9 cellular contexts compared by ENCODE assay signal in the genomic region with DNA sequence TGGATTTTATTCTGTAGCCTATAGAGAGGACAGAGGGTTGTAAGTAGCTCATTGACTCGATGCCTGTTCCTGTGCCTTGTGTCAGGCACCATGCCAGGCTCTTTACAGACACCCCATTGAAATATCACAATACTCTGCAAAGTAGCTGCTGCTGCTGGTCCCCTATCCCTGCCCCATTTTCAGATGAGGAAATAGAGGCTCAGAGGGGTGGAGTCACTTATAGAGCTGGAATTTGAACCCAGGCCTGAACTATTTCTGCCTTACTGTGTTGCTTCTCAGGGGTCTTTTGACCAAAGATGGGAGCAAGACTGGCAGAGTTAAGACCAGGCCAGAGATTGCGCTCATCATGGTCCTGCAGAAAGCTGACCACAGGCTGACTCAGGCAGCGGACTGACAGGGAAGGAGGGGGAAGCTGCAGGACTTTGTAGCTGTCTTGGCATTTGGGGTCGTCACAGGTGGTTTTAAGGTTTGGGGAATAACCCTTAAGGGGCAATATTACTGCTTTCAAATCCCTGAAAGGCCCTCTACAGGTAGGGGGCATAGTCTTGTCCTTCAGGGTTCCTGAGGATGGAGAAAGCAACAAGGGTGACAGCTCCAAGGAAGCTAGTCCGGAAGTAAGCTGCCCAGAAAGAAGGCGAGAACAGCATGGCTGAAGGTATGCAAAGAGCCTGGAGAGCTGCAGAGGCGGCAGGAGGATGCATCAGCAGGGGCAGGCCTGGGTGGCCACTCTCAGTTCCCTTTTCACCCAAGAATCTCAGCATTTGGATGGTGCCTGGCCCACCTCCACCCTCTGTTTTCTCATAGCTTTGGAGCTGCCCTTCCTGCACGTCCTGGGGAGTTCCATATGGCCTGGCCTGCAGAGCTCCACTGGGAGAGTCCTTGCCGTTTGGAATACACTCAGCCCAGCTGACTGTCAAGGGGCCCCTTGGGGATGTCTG. TPM values are rescaled to one million over a fixed set of nuclear protein-coding genes. Genes with fewer than 3 reads are reported as not detected.
DNase-seq lines count a peak whose midpoint lies in the region; ATAC-seq, FAIRE-seq and TF ChIP-seq lines count a peak whose summit lies in the region.
"Had no signal": no experiment of that assay in that cellular context is flagged by ENCODE, and none has a peak within 500 bp of the region (broad histone marks: within the 10 kb centered on the region; RNA-seq: fewer than 3 reads in every experiment).

No MANE protein-coding gene starts in this region.

- peak overlapping the region in 1 of 2 donors; percentile 38 for H3K27ac Mint-ChIP-seq in natural killer cell treated with Interleukin-12 subunit alpha and Interleukin-12 subunit beta and Interleukin-15 and Interleukin-18, amount 100 ng/mL, for 72 hours
- H3K27ac Mint-ChIP-seq in natural killer cell (no peak overlapping the region), astrocyte (ENCODE audit: unreplicated experiment) (peak overlapping the region; percentile 95)

- intact Hi-C loops in natural killer cell (cut with micrococcal nuclease) = no loop called here
- intact Hi-C loops in mucosa of descending colon (cut with DNase I, micrococcal nuclease) = no loop called here

- no peak for DNase-seq in natural killer cell treated with Interleukin-12 subunit alpha and Interleukin-12 subunit beta and Interleukin-15 and Interleukin-18, amount 100 ng/mL, for 72 hours (ENCODE audit: low spot score)
- DNase-seq in natural killer cell (no peak), astrocyte (ENCODE audit: low read depth) (peak; percentile 62), mucosa of descending colon (peak in 1 of 3 donors; percentile 45), mesenteric fat pad (ENCODE audit: low spot score) (no peak)
- DNase-seq in effector CD4-positive, alpha-beta T cell = no peak
- no peak for DNase-seq in activated CD8-positive, alpha-beta memory T cell treated with anti-CD3 and anti-CD28 coated beads, Interleukin-2, amount 50 U/mL, for 4 hours
- DNase-seq: CD4-positive, CD25-positive, alpha-beta regulatory T cell had no signal

- H3K4me3 ChIP-seq in astrocyte (ENCODE audit: insufficient read depth, low read depth, low read length) (peak overlapping the region; percentile 82), mucosa of descending colon (no peak overlapping the region)

- H3K27me3 ChIP-seq in astrocyte (ENCODE audit: insufficient read depth, low read length) = no peaks in the 10 kb centered on the region

- H3K4me1 ChIP-seq in astrocyte (ENCODE audit: insufficient read depth, low read length) (peaks cover 68% of the 10 kb centered on the region), mucosa of descending colon (ENCODE audit: low read depth) (peaks cover 22% of the 10 kb centered on the region)

- peak overlapping the region; percentile 41 for H3K4me3 Mint-ChIP-seq in natural killer cell treated with Interleukin-12 subunit alpha and Interleukin-12 subunit beta and Interleukin-15 and Interleukin-18, amount 100 ng/mL, for 72 hours
- H3K4me3 Mint-ChIP-seq in natural killer cell (no peak overlapping the region), astrocyte (ENCODE audit: unreplicated experiment) (peak overlapping the region; percentile 87)

- no peak overlapping the region for H2AFZ ChIP-seq in astrocyte (ENCODE audit: low read depth, low read length)

- peak overlapping the region; percentile 95 for H3K27ac ChIP-seq in astrocyte (ENCODE audit: low read depth, low read length)

- peaks cover 2% of the 10 kb centered on the region for H3K36me3 ChIP-seq in astrocyte (ENCODE audit: insufficient read depth, low read length)
- H3K36me3 ChIP-seq in mucosa of descending colon (ENCODE audit: low read depth) = no peaks in the 10 kb centered on the region

- H3K4me2 ChIP-seq in astrocyte (ENCODE audit: low read length) = peak overlapping the region; percentile 96

- H3K9me3 Mint-ChIP-seq in natural killer cell treated with Interleukin-12 subunit alpha and Interleukin-12 subunit beta and Interleukin-15 and Interleukin-18, amount 100 ng/mL, for 72 hours = no peaks in the 10 kb centered on the region
- H3K9me3 Mint-ChIP-seq in natural killer cell = no peaks in the 10 kb centered on the region
- H3K9me3 Mint-ChIP-seq in astrocyte (ENCODE audit: unreplicated experiment) = no peaks in the 10 kb centered on the region

- TF ChIP-seq CTCF in natural killer cell (IDR thresholded peaks at IDR 0.05) = no peak
- no peak for TF ChIP-seq CTCF in astrocyte (IDR thresholded peaks at IDR 0.05; ENCODE audit: insufficient read depth, low read depth, low read length)
- no peak for TF ChIP-seq CTCF in mucosa of descending colon (IDR thresholded peaks at IDR 0.05)

- H3K79me2 ChIP-seq in astrocyte (ENCODE audit: insufficient read depth, low read length) = peaks cover 96% of the 10 kb centered on the region

- peaks cover 0 to 3% of the 10 kb centered on the region in 2 donors for H3K27me3 Mint-ChIP-seq in natural killer cell treated with Interleukin-12 subunit alpha and Interleukin-12 subunit beta and Interleukin-15 and Interleukin-18, amount 100 ng/mL, for 72 hours
- peaks cover 0 to 21% of the 10 kb centered on the region in 2 donors for H3K27me3 Mint-ChIP-seq in natural killer cell (ENCODE audit: low read depth in 2 of 2)
- H3K27me3 Mint-ChIP-seq in astrocyte (ENCODE audit: low read depth, unreplicated experiment) = no peaks in the 10 kb centered on the region

- peak overlapping the region; percentile 98 for H3K9ac ChIP-seq in astrocyte (ENCODE audit: low read length)

- ATAC-seq in natural killer cell treated with Interleukin-12 subunit alpha and Interleukin-12 subunit beta and Interleukin-15 and Interleukin-18, amount 100 ng/mL, for 72 hours = no peak
- ATAC-seq in natural killer cell (no peak), HG03280 (IDR thresholded peaks at IDR 0.05; ENCODE audit: unreplicated experiment) (peak; percentile 74), mucosa of descending colon (peak; percentile 18)

- peaks cover 16 to 19% of the 10 kb centered on the region in 2 donors for H3K4me1 Mint-ChIP-seq in natural killer cell treated with Interleukin-12 subunit alpha and Interleukin-12 subunit beta and Interleukin-15 and Interleukin-18, amount 100 ng/mL, for 72 hours (ENCODE audit: low read depth in 2 of 2)
- H3K4me1 Mint-ChIP-seq in natural killer cell = peaks cover 9 to 20% of the 10 kb centered on the region in 2 donors
- H3K4me1 Mint-ChIP-seq in astrocyte (ENCODE audit: low read depth, unreplicated experiment) = peaks cover 69% of the 10 kb centered on the region

- no peaks in the 10 kb centered on the region for H3K9me3 ChIP-seq in astrocyte (ENCODE audit: insufficient read depth, low read depth, low read length)
- no peaks in the 10 kb centered on the region for H3K9me3 ChIP-seq in mucosa of descending colon

- no peaks in the 10 kb centered on the region for H3K36me3 Mint-ChIP-seq in natural killer cell treated with Interleukin-12 subunit alpha and Interleukin-12 subunit beta and Interleukin-15 and Interleukin-18, amount 100 ng/mL, for 72 hours
- H3K36me3 Mint-ChIP-seq in natural killer cell = no peaks in the 10 kb centered on the region
- peaks cover 15% of the 10 kb centered on the region for H3K36me3 Mint-ChIP-seq in astrocyte (ENCODE audit: low read depth, unreplicated experiment)
- H3K36me3 Mint-ChIP-seq: CD4-positive, CD25-positive, alpha-beta regulatory T cell had no signal

- FAIRE-seq in astrocyte (lab: Jason Lieb, UNC) = no peak

- peaks cover 59% of the 10 kb centered on the region for H4K20me1 ChIP-seq in astrocyte (ENCODE audit: insufficient read depth, low read length)

RNA-seq across cellular contexts. Expression of a gene that starts 18.3 kb away (rescaled TPM):
- total RNA-seq in natural killer cell treated with Interleukin-12 subunit alpha and Interleukin-12 subunit beta and Interleukin-15 and Interleukin-18, amount 100 ng/mL, for 72 hours = 1 to 10 TPM; 4.0 to 7.8 TPM
- total RNA-seq in natural killer cell (10 to 100 TPM in 1 of 3 donors, 1 to 10 TPM in 2; 2.8 to 12.3 (median 4.3) TPM), astrocyte (293 and 321 TPM in 2 replicates), mucosa of descending colon (10 to 100 TPM; 58.1 to 66.5 (median 60.6) TPM), mesenteric fat pad (110 TPM)

RNA-seq across cellular contexts. Expression of a gene that starts 40.1 kb away (rescaled TPM):
- total RNA-seq in natural killer cell treated with Interleukin-12 subunit alpha and Interleukin-12 subunit beta and Interleukin-15 and Interleukin-18, amount 100 ng/mL, for 72 hours = 1,000 to 10,000 TPM; 1,429 to 1,580 TPM
- total RNA-seq in natural killer cell (1,000 to 10,000 TPM; 1,744 to 2,278 (median 2,016) TPM), astrocyte (1,823 and 2,054 TPM in 2 replicates), mucosa of descending colon (1,000 to 10,000 TPM; 1,569 to 1,671 (median 1,618) TPM), mesenteric fat pad (1,447 TPM)

Comparison
In these comparisons a context has a peak if more than half of its experiments do, and no peak if none do; other contexts are left out.
1. ATAC-seq: peak in HG03280 (single experiment) and mucosa of descending colon (single experiment); none in natural killer cell treated with Interleukin-12 subunit alpha and Interleukin-12 subunit beta and Interleukin-15 and Interleukin-18, amount 100 ng/mL, for 72 hours (0 of 2) and natural killer cell (0 of 3).